Comparison of ENCODE assay signal across 1 cellular context in genomic region chr16:85562102-85562786, GRCh38.
TF ChIP-seq lines count a peak whose summit lies in the region.

No MANE protein-coding gene starts in this region.

TF ChIP-seq in HepG2, 621 proteins besides CTCF, POLR2A, EP300 and RAD21 (continued from another document):
- peak; percentile 20; the same call in 1 of the 2 replicates for TF ChIP-seq PATZ1 (CRISPR knock-in tag; IDR thresholded peaks at IDR 0.05)
- TF ChIP-seq, protein P1, sequence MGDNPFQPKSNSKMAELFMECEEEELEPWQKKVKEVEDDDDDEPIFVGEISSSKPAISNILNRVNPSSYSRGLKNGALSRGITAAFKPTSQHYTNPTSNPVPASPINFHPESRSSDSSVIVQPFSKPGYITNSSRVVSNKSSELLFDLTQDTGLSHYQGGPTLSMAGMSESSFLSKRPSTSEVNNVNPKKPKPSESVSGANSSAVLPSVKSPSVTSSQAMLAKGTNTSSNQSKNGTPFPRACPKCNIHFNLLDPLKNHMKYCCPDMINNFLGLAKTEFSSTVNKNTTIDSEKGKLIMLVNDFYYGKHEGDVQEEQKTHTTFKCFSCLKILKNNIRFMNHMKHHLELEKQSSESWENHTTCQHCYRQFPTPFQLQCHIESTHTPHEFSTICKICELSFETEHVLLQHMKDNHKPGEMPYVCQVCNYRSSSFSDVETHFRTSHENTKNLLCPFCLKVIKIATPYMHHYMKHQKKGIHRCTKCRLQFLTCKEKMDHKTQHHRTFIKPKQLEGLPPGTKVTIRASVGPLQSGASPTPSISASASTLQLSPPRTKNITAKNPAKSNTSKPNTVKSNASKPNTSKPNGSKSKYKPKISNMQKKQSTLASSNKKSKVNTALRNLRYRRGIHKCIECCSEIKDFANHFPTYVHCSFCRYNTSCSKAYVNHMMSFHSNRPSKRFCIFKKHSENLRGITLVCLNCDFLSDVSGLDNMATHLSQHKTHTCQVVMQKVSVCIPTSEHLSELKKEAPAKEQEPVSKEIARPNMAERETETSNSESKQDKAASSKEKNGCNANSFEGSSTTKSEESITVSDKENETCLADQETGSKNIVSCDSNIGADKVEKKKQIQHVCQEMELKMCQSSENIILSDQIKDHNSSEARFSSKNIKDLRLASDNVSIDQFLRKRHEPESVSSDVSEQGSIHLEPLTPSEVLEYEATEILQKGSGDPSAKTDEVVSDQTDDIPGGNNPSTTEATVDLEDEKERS (CRISPR knock-in tag; IDR thresholded peaks at IDR 0.05) = no peak
- TF ChIP-seq NCOR1 (IDR thresholded peaks at IDR 0.05; ENCODE audit: borderline replicate concordance, low read length) = no peak
- TF ChIP-seq ZBTB38 (CRISPR knock-in tag; IDR thresholded peaks at IDR 0.05) = peak; percentile 81
- no peak for TF ChIP-seq ZNF414 (CRISPR knock-in tag; IDR thresholded peaks at IDR 0.05)
- TF ChIP-seq, protein P2, sequence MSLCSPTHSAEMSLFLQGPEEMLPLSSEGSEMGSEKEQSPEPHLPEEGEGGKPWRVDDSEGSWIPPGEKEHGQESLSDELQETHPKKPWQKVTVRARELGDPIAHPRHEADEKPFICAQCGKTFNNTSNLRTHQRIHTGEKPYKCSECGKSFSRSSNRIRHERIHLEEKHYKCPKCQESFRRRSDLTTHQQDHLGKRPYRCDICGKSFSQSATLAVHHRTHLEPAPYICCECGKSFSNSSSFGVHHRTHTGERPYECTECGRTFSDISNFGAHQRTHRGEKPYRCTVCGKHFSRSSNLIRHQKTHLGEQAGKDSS (CRISPR knock-in tag; IDR thresholded peaks at IDR 0.05; ENCODE audit: borderline replicate concordance, low read depth) = no peak
- no peak for TF ChIP-seq KDM4B (CRISPR knock-in tag; IDR thresholded peaks at IDR 0.05)
- TF ChIP-seq GZF1 (CRISPR knock-in tag; IDR thresholded peaks at IDR 0.05) = no peak
- TF ChIP-seq ZNF292 (CRISPR knock-in tag; IDR thresholded peaks at IDR 0.05; ENCODE audit: borderline replicate concordance, low read depth) = no peak
- 0 out of 2 replicates have a peak, but pooled peaks have one; percentile 23 for TF ChIP-seq HOXA3 (CRISPR knock-in tag; IDR thresholded peaks at IDR 0.05)
- TF ChIP-seq TFDP2 (CRISPR knock-in tag; IDR thresholded peaks at IDR 0.05) = no peak
- 0 out of 2 replicates have a peak, but pooled peaks have one; percentile 15 for TF ChIP-seq ZBTB7B (CRISPR knock-in tag; IDR thresholded peaks at IDR 0.05)
- TF ChIP-seq ZNF616 (CRISPR knock-in tag; IDR thresholded peaks at IDR 0.05; ENCODE audit: low read depth) = no peak
- no peak for TF ChIP-seq GATAD1 (CRISPR knock-in tag; IDR thresholded peaks at IDR 0.05)
- TF ChIP-seq ZNF383 (CRISPR knock-in tag; IDR thresholded peaks at IDR 0.05; ENCODE audit: borderline replicate concordance) = no peak
- TF ChIP-seq FOXA1 (IDR thresholded peaks at IDR 0.05) = no peak
- TF ChIP-seq FOXA1 (CRISPR knock-in tag; IDR thresholded peaks at IDR 0.05) = no peak
- no peak for TF ChIP-seq KDM6A (CRISPR knock-in tag; IDR thresholded peaks at IDR 0.05; ENCODE audit: low read depth)
- 0 out of 2 replicates have a peak, but pooled peaks have one; percentile 23 for TF ChIP-seq ZBTB4 (CRISPR knock-in tag; IDR thresholded peaks at IDR 0.05; ENCODE audit: borderline replicate concordance)
- TF ChIP-seq, protein P3, sequence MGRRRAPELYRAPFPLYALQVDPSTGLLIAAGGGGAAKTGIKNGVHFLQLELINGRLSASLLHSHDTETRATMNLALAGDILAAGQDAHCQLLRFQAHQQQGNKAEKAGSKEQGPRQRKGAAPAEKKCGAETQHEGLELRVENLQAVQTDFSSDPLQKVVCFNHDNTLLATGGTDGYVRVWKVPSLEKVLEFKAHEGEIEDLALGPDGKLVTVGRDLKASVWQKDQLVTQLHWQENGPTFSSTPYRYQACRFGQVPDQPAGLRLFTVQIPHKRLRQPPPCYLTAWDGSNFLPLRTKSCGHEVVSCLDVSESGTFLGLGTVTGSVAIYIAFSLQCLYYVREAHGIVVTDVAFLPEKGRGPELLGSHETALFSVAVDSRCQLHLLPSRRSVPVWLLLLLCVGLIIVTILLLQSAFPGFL (CRISPR knock-in tag; IDR thresholded peaks at IDR 0.05) = no peak
- no peak for TF ChIP-seq MAZ (IDR thresholded peaks at IDR 0.05; ENCODE audit: borderline replicate concordance, low read depth, low read length)
- TF ChIP-seq MAZ (CRISPR knock-in tag; IDR thresholded peaks at IDR 0.05; ENCODE audit: low read depth) = no peak
